ENCODE assay signal across 13 cellular contexts in the genomic region with DNA sequence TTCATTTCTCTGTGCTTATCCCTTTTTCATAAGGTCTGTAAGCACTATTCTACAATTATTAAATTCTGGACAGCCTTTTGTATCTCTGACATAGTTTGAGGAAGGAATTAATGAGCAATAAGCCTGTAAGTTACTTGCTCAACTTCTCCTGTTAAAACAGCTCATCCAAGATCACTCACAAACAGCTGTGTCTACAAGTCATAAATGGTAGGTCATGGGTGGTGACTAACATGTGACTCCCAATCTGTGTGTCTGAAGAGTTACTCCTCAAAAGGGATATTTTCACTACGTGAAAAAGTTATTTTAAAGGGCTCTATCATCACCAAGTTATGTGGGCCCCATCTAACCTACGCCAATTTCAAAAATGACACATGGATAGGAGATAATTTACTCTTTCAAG.
A peak's percentile ranks its signal among the peaks of the same experiment; 100 is the strongest.
DNase-seq lines count a peak whose midpoint lies in the region; ATAC-seq and TF ChIP-seq lines count a peak whose summit lies in the region.
"Had no signal": no experiment of that assay in that cellular context is flagged by ENCODE, and none has a peak within 500 bp of the region (broad histone marks: within the 10 kb centered on the region; RNA-seq: fewer than 3 reads in every experiment).

No MANE protein-coding gene starts in this region.

- no peaks in the 10 kb centered on the region for H3K36me3 Mint-ChIP-seq in activated T-cell treated with anti-CD3 and anti-CD28 coated beads, Interleukin-2, amount 50 U/mL, for 4 hours (ENCODE audit: insufficient read depth)
- H3K36me3 Mint-ChIP-seq: CD8-positive, alpha-beta T cell had no signal

- peak overlapping the region; percentile 26 to 55 (median 41) for H3K27ac ChIP-seq in esophagus squamous epithelium

- no peaks in the 10 kb centered on the region for H3K27me3 Mint-ChIP-seq in activated T-cell treated with anti-CD3 and anti-CD28 coated beads, Interleukin-2, amount 50 U/mL, for 4 hours (ENCODE audit: low read depth)
- H3K27me3 Mint-ChIP-seq: activated naive CD8-positive, alpha-beta T cell treated with anti-CD3 and anti-CD28 coated beads, Interleukin-2, amount 10 ng/mL, durations not matched to agents 7 days and 5 days had no signal

- H3K36me3 ChIP-seq in esophagus squamous epithelium: no peaks in the 10 kb centered on the region
- no peaks in the 10 kb centered on the region for H3K36me3 ChIP-seq in skeletal muscle satellite cell (ENCODE audit: insufficient read depth, low read length)

- ATAC-seq in activated T-cell treated with anti-CD3 and anti-CD28 coated beads, Interleukin-2, amount 50 U/mL, for 4 hours: peak; percentile 76
- ATAC-seq in HG03571 (IDR thresholded peaks at IDR 0.05; ENCODE audit: unreplicated experiment) (no peak), HG02840 (IDR thresholded peaks at IDR 0.05; ENCODE audit: low FRiP score, unreplicated experiment) (no peak)
- ATAC-seq: CD8-positive, alpha-beta T cell had no signal

- peaks cover 0 to 16% (median 4%) of the 10 kb centered on the region in 3 donors for H3K4me1 ChIP-seq in esophagus squamous epithelium
- H3K4me1 ChIP-seq in skeletal muscle satellite cell (ENCODE audit: control insufficient read depth, insufficient read depth, low read length): peaks cover 16% of the 10 kb centered on the region

- peak overlapping the region; percentile 75 for H3K9ac ChIP-seq in skeletal muscle satellite cell (ENCODE audit: low read depth, low read length)

- no peaks in the 10 kb centered on the region for H3K9me3 ChIP-seq in esophagus squamous epithelium
- H3K9me3 ChIP-seq in skeletal muscle satellite cell (replicated peaks; ENCODE audit: low read length): peaks cover 2% of the 10 kb centered on the region

- no peak for TF ChIP-seq CTCF in esophagus squamous epithelium (IDR thresholded peaks at IDR 0.05)

- H3K4me3 Mint-ChIP-seq in activated T-cell treated with anti-CD3 and anti-CD28 coated beads, Interleukin-2, amount 50 U/mL, for 4 hours: no peak overlapping the region
- H3K4me3 Mint-ChIP-seq: activated naive CD8-positive, alpha-beta T cell treated with anti-CD3 and anti-CD28 coated beads, Interleukin-2, amount 10 ng/mL, durations not matched to agents 7 days and 5 days; CD8-positive, alpha-beta T cell had no signal

- no peaks in the 10 kb centered on the region for H3K9me3 Mint-ChIP-seq in activated T-cell treated with anti-CD3 and anti-CD28 coated beads, Interleukin-2, amount 50 U/mL, for 4 hours

- WGBS in esophagus squamous epithelium, 2 donors: 39 to 48% methylated on average over 2 of the region's 2 CpGs

- no peak for DNase-seq in activated T-cell treated with anti-CD3 and anti-CD28 coated beads, Interleukin-2, amount 50 U/mL, for 4 hours
- DNase-seq in activated T-cell treated with anti-CD3 and anti-CD28 coated beads, Interleukin-2, amount 50 U/mL, for 1 hour: no peak
- DNase-seq in NOMO-1 treated with DMSO at 0.1 percent for 48 hours (lab: John Stamatoyannopoulos, UW; ENCODE audit: unreplicated experiment): peak; percentile 46
- no peak for DNase-seq in esophagus squamous epithelium (lab: John Stamatoyannopoulos, UW)
- DNase-seq in NCI-H1417 treated with DMSO at 0.1 percent for 48 hours (lab: John Stamatoyannopoulos, UW): no peak
- DNase-seq: activated naive CD8-positive, alpha-beta T cell treated with anti-CD3 and anti-CD28 coated beads, Interleukin-2, amount 10 ng/mL, durations not matched to agents 7 days and 5 days; CD8-positive, alpha-beta T cell; H7; NCI-H446; T1000 had no signal

- H3K4me3 ChIP-seq in esophagus squamous epithelium: no peak overlapping the region
- H3K4me3 ChIP-seq in skeletal muscle satellite cell (ENCODE audit: low read length): no peak overlapping the region

- no peak for TF ChIP-seq POLR2A in esophagus squamous epithelium (IDR thresholded peaks at IDR 0.05)

- H3K4me1 Mint-ChIP-seq in activated T-cell treated with anti-CD3 and anti-CD28 coated beads, Interleukin-2, amount 50 U/mL, for 4 hours (ENCODE audit: low read depth): peaks cover 34% of the 10 kb centered on the region

- intact Hi-C loops in esophagus squamous epithelium (cut with DNase I): no loop called here

- H3K27me3 ChIP-seq in esophagus squamous epithelium (no peaks in the 10 kb centered on the region), skeletal muscle satellite cell (ENCODE audit: control insufficient read depth, insufficient read depth, low read length) (no peaks in the 10 kb centered on the region)

- peak overlapping the region; percentile 42 for H3K4me2 ChIP-seq in skeletal muscle satellite cell (ENCODE audit: low read length)

Comparison
In these comparisons a context has a peak if more than half of its experiments do, and no peak if none do; other contexts are left out.
1. ATAC-seq: peak in activated T-cell treated with anti-CD3 and anti-CD28 coated beads, Interleukin-2, amount 50 U/mL, for 4 hours (2 of 2); none in HG03571 (single experiment) and HG02840 (single experiment).